1 cellular context compared by ENCODE assay signal in genomic region chr18:51133580-51134160, GRCh38.
TF ChIP-seq lines count a peak whose summit lies in the region.

No MANE protein-coding gene starts in this region.

TF ChIP-seq in HepG2, 621 proteins besides CTCF, POLR2A, EP300 and RAD21 (continued from another document and continues in another):
- TF ChIP-seq ZNF790 (CRISPR knock-in tag; IDR thresholded peaks at IDR 0.05; ENCODE audit: borderline replicate concordance) (no peak), ARID5B (CRISPR knock-in tag; IDR thresholded peaks at IDR 0.05) (peak; percentile 55), POGZ (CRISPR knock-in tag; IDR thresholded peaks at IDR 0.05) (no peak), TSC22D2 (CRISPR knock-in tag; IDR thresholded peaks at IDR 0.05; ENCODE audit: borderline replicate concordance) (no peak), ZNF484 (CRISPR knock-in tag; IDR thresholded peaks at IDR 0.05; ENCODE audit: borderline replicate concordance, low read depth) (no peak), ZKSCAN5 (CRISPR knock-in tag; IDR thresholded peaks at IDR 0.05) (no peak), CSRNP1 (CRISPR knock-in tag; IDR thresholded peaks at IDR 0.05) (peak; percentile 58; the same call in 1 of the 2 replicates), ZFP82 (CRISPR knock-in tag; IDR thresholded peaks at IDR 0.05; ENCODE audit: borderline replicate concordance) (no peak), U2AF1 (optimal IDR thresholded peaks at IDR 0.05; ENCODE audit: low read depth, low read length) (no peak), SUZ12 (IDR thresholded peaks at IDR 0.05; ENCODE audit: low read depth, low read length) (no peak), THAP8 (CRISPR knock-in tag; IDR thresholded peaks at IDR 0.05; ENCODE audit: borderline replicate concordance) (no peak), JARID2 (CRISPR knock-in tag; IDR thresholded peaks at IDR 0.05; ENCODE audit: insufficient replicate concordance) (no peak), ZNF10 (CRISPR knock-in tag; IDR thresholded peaks at IDR 0.05; ENCODE audit: borderline replicate concordance, low read depth) (no peak), ZNF292 (CRISPR knock-in tag; IDR thresholded peaks at IDR 0.05; ENCODE audit: borderline replicate concordance, low read depth) (0 out of 2 replicates have a peak, but pooled peaks have one; percentile 22), KLF9 (CRISPR knock-in tag; IDR thresholded peaks at IDR 0.05; ENCODE audit: low read depth) (no peak), STAT5B (CRISPR knock-in tag; IDR thresholded peaks at IDR 0.05) (no peak), THAP11 (CRISPR knock-in tag; IDR thresholded peaks at IDR 0.05) (no peak), SIX4 (CRISPR knock-in tag; IDR thresholded peaks at IDR 0.05) (no peak), ZNF496 (CRISPR knock-in tag; IDR thresholded peaks at IDR 0.05; ENCODE audit: insufficient replicate concordance) (no peak), ATF7-NPFF (CRISPR knock-in tag; IDR thresholded peaks at IDR 0.05; ENCODE audit: low read depth) (no peak), ZNF362 (CRISPR knock-in tag; IDR thresholded peaks at IDR 0.05; ENCODE audit: borderline replicate concordance) (no peak), SAP130 (CRISPR knock-in tag; IDR thresholded peaks at IDR 0.05; ENCODE audit: low read depth) (peak; percentile 60; the same call in 1 of the 2 replicates), CCAR2 (optimal IDR thresholded peaks at IDR 0.05; ENCODE audit: low read depth, low read length) (no peak), BRD4 (CRISPR knock-in tag; IDR thresholded peaks at IDR 0.05) (no peak), FOXO4 (CRISPR knock-in tag; conservative IDR thresholded peaks at IDR 0.05) (0 out of 2 replicates have a peak, but pooled peaks have one; percentile 74), HNF1A (IDR thresholded peaks at IDR 0.05; ENCODE audit: low read depth) (0 out of 2 replicates have a peak, but pooled peaks have one; percentile 23), HNF1A (CRISPR knock-in tag; IDR thresholded peaks at IDR 0.05; ENCODE audit: borderline replicate concordance) (no peak), NR2F6 (IDR thresholded peaks at IDR 0.05) (peak; percentile 58), NR2F6 (CRISPR knock-in tag; IDR thresholded peaks at IDR 0.05) (peak; percentile 35; the same call in 1 of the 2 replicates), ZNF44 (CRISPR knock-in tag; IDR thresholded peaks at IDR 0.05) (no peak), SSRP1 (CRISPR knock-in tag; IDR thresholded peaks at IDR 0.05) (no peak), SPEN (CRISPR knock-in tag; IDR thresholded peaks at IDR 0.05; ENCODE audit: low read depth) (peak; percentile 27; the same call in 1 of the 2 replicates), SRY (CRISPR knock-in tag; IDR thresholded peaks at IDR 0.05) (no peak), JUN (CRISPR knock-in tag; IDR thresholded peaks at IDR 0.05) (no peak), ZNF530 (CRISPR knock-in tag; IDR thresholded peaks at IDR 0.05; ENCODE audit: low read depth) (no peak), ZFY (CRISPR knock-in tag; IDR thresholded peaks at IDR 0.05) (peak; percentile 44; the same call in 1 of the 2 replicates), SALL1 (CRISPR knock-in tag; IDR thresholded peaks at IDR 0.05) (peak; percentile 74), ETV5 (CRISPR knock-in tag; IDR thresholded peaks at IDR 0.05; ENCODE audit: borderline replicate concordance) (no peak), CREM (IDR thresholded peaks at IDR 0.05) (no peak), CREM (CRISPR knock-in tag; IDR thresholded peaks at IDR 0.05) (no peak), ZNF143 (CRISPR knock-in tag; IDR thresholded peaks at IDR 0.05) (no peak), KLF12 (CRISPR knock-in tag; IDR thresholded peaks at IDR 0.05; ENCODE audit: borderline replicate concordance) (no peak), FOXK1 (CRISPR knock-in tag; IDR thresholded peaks at IDR 0.05; ENCODE audit: borderline replicate concordance, low read depth) (0 out of 2 replicates have a peak, but pooled peaks have one; percentile 21), PHF21A (CRISPR knock-in tag; IDR thresholded peaks at IDR 0.05) (no peak), ATAD3A (CRISPR knock-in tag; IDR thresholded peaks at IDR 0.05) (no peak), ZBTB1 (CRISPR knock-in tag; IDR thresholded peaks at IDR 0.05; ENCODE audit: borderline replicate concordance) (no peak), MATR3 (CRISPR knock-in tag; IDR thresholded peaks at IDR 0.05) (no peak), NR2C2 (CRISPR knock-in tag; IDR thresholded peaks at IDR 0.05; ENCODE audit: borderline replicate concordance) (no peak), ZNF616 (CRISPR knock-in tag; IDR thresholded peaks at IDR 0.05; ENCODE audit: low read depth) (no peak), GPBP1L1 (CRISPR knock-in tag; IDR thresholded peaks at IDR 0.05) (no peak), FOXC1 (CRISPR knock-in tag; IDR thresholded peaks at IDR 0.05; ENCODE audit: borderline replicate concordance) (0 out of 2 replicates have a peak, but pooled peaks have one; percentile 37), ZNF639 (CRISPR knock-in tag; conservative IDR thresholded peaks at IDR 0.05) (no peak), ZBTB8A (CRISPR knock-in tag; IDR thresholded peaks at IDR 0.05; ENCODE audit: borderline replicate concordance, low read depth) (no peak), ZNF451 (CRISPR knock-in tag; IDR thresholded peaks at IDR 0.05) (no peak), ZSCAN20 (CRISPR knock-in tag; IDR thresholded peaks at IDR 0.05; ENCODE audit: borderline replicate concordance) (no peak), BCL6 (CRISPR knock-in tag; IDR thresholded peaks at IDR 0.05) (peak; percentile 37; the same call in 1 of the 2 replicates), BATF2 (CRISPR knock-in tag; IDR thresholded peaks at IDR 0.05) (no peak)
